Comparison of ENCODE assay signal across 11 cellular contexts in the genomic region with DNA sequence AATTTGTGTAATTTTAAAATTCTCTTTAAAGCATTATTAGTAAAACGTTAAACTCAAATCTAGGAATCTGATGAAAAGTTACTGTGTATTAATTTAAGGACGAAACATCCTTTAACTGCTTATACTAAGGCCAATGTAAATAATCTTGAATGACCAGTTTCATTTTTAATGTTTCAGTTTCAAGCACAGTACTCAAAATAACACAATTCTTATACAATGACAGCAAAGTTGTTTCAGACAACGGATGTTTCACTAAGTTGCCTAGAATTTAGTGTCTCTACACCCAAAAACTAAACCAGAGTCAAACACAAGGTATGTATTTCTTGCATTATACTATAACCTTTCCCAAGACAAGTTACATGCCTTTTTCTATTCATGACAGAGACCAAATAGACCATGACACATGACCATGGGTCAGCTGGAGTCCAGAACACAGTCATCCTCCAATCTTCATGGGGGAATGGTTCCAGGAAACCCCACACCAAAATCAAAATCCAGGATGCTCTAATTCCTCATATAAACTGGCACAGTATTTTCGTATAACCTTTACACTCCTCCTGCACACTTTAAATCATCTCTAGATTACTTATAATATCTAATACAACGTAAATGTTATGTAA. TPM values are rescaled to one million over a fixed set of nuclear protein-coding genes. Genes with fewer than 3 reads are reported as not detected.
DNase-seq lines count a peak whose midpoint lies in the region; ATAC-seq and TF ChIP-seq lines count a peak whose summit lies in the region.
"Had no signal": no experiment of that assay in that cellular context is flagged by ENCODE, and none has a peak within 500 bp of the region (broad histone marks: within the 10 kb centered on the region; RNA-seq: fewer than 3 reads in every experiment).

No MANE protein-coding gene starts in this region.

- peaks cover 38% of the 10 kb centered on the region for H3K36me3 Mint-ChIP-seq in brain
- H3K36me3 Mint-ChIP-seq in stimulated activated naive B cell treated with anti-CD40 and anti-IgM and Interleukin-4, amounts not matched to agents 10 μg/mL and 1 μg/mL and 100 μg/mL, for 72 hours: peaks cover 6 to 24% of the 10 kb centered on the region in 2 donors
- H3K36me3 Mint-ChIP-seq: activated naive CD4-positive, alpha-beta T cell treated with anti-CD3 and anti-CD28 coated beads, Interleukin-2, amount 50 U/mL, for 72 hours had no signal

- H3K27me3 Mint-ChIP-seq in brain: no peaks in the 10 kb centered on the region
- no peaks in the 10 kb centered on the region for H3K27me3 Mint-ChIP-seq in stimulated activated naive B cell treated with anti-CD40 and anti-IgM and Interleukin-4, amounts not matched to agents 10 μg/mL and 1 μg/mL and 100 μg/mL, for 72 hours
- H3K27me3 Mint-ChIP-seq: progenitor cell of endocrine pancreas had no signal

- H3K4me1 Mint-ChIP-seq in brain: peaks cover 81% of the 10 kb centered on the region
- peaks cover 13 to 35% of the 10 kb centered on the region in 2 donors for H3K4me1 Mint-ChIP-seq in stimulated activated naive B cell treated with anti-CD40 and anti-IgM and Interleukin-4, amounts not matched to agents 10 μg/mL and 1 μg/mL and 100 μg/mL, for 72 hours

- DNase-seq in EL (peak; percentile 2), NCI-H446 treated with DMSO at 0.1 percent for 48 hours (lab: John Stamatoyannopoulos, UW) (no peak), HK-2 (ENCODE audit: unreplicated experiment) (no peak)
- DNase-seq in stimulated activated naive B cell treated with anti-CD40 and anti-IgM and Interleukin-4, amounts not matched to agents 10 μg/mL and 1 μg/mL and 100 μg/mL, for 72 hours: no peak
- no peak for DNase-seq in activated naive CD4-positive, alpha-beta T cell (lab: John Stamatoyannopoulos, UW)
- DNase-seq: COR-L47 had no signal

- no peaks in the 10 kb centered on the region for H3K9me3 Mint-ChIP-seq in brain
- H3K9me3 Mint-ChIP-seq in stimulated activated naive B cell treated with anti-CD40 and anti-IgM and Interleukin-4, amounts not matched to agents 10 μg/mL and 1 μg/mL and 100 μg/mL, for 72 hours: no peaks in the 10 kb centered on the region
- H3K9me3 Mint-ChIP-seq: activated naive CD4-positive, alpha-beta T cell treated with anti-CD3 and anti-CD28 coated beads, Interleukin-2, amount 50 U/mL, for 72 hours had no signal

- H3K4me3 Mint-ChIP-seq in brain: peak overlapping the region in 4 of 5 experiments; percentile 40 to 73 (median 58)
- no peak overlapping the region for H3K4me3 Mint-ChIP-seq in stimulated activated naive B cell treated with anti-CD40 and anti-IgM and Interleukin-4, amounts not matched to agents 10 μg/mL and 1 μg/mL and 100 μg/mL, for 72 hours

- no peak for TF ChIP-seq CTCF in brain (conservative IDR thresholded peaks at IDR 0.05)

- ATAC-seq in GM19438 (IDR thresholded peaks at IDR 0.05; ENCODE audit: low read depth, unreplicated experiment) (peak; percentile 69), HG03060 (IDR thresholded peaks at IDR 0.05; ENCODE audit: low read depth, unreplicated experiment) (peak; percentile 68)
- ATAC-seq in stimulated activated naive B cell treated with anti-CD40 and anti-IgM and Interleukin-4, amounts not matched to agents 10 μg/mL and 1 μg/mL and 100 μg/mL, for 72 hours (replicated peaks): no peak
- ATAC-seq: activated naive CD4-positive, alpha-beta T cell treated with anti-CD3 and anti-CD28 coated beads, Interleukin-2, amount 50 U/mL, for 72 hours had no signal

- peak overlapping the region in 4 of 5 experiments; percentile 18 to 72 (median 59) for H3K27ac Mint-ChIP-seq in brain
- H3K27ac Mint-ChIP-seq in stimulated activated naive B cell treated with anti-CD40 and anti-IgM and Interleukin-4, amounts not matched to agents 10 μg/mL and 1 μg/mL and 100 μg/mL, for 72 hours: no peak overlapping the region
- H3K27ac Mint-ChIP-seq: activated naive CD4-positive, alpha-beta T cell treated with anti-CD3 and anti-CD28 coated beads, Interleukin-2, amount 50 U/mL, for 72 hours; progenitor cell of endocrine pancreas had no signal

RNA-seq across cellular contexts. Expression of gene PHIP, which starts 7.7 kb away (rescaled TPM):
- 10.2 TPM for polyA plus RNA-seq in brain (ENCODE audit: insufficient read depth, low read depth, low replicate concordance)

Comparison
In these comparisons a context has a peak if more than half of its experiments do, and no peak if none do; other contexts are left out.
1. ATAC-seq: peak in GM19438 (single experiment) and HG03060 (single experiment); none in stimulated activated naive B cell treated with anti-CD40 and anti-IgM and Interleukin-4, amounts not matched to agents 10 μg/mL and 1 μg/mL and 100 μg/mL, for 72 hours (0 of 2).
2. H3K4me3 Mint-ChIP-seq: peak in brain (4 of 5); none in stimulated activated naive B cell treated with anti-CD40 and anti-IgM and Interleukin-4, amounts not matched to agents 10 μg/mL and 1 μg/mL and 100 μg/mL, for 72 hours (0 of 2).